9 cellular contexts compared by ENCODE assay signal in the genomic region with DNA sequence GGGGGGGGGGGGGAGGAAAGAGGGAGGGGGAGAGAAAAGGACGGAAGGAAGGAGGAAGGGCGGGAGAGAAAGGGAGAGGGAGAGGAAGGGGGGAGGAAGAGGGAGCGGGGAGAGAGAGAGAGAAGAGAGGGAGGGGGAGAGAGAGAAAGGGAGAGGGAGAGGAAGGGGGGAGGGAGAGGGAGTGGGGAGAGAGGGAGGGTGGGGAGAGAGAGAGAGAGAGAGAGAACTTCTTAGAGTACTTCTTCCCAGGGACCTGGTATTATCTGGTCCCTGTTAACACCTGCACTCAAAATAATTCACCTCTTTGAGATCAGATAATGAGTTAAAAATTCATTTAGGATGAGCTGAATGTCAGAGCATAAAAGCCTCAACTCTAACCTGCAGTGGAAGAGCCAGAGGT. TPM values are rescaled to one million over a fixed set of nuclear protein-coding genes. Genes with fewer than 3 reads are reported as not detected.
A peak's percentile ranks its signal among the peaks of the same experiment; 100 is the strongest.
DNase-seq lines count a peak whose midpoint lies in the region; ATAC-seq and TF ChIP-seq lines count a peak whose summit lies in the region.
"Had no signal": no experiment of that assay in that cellular context is flagged by ENCODE, and none has a peak within 500 bp of the region (broad histone marks: within the 10 kb centered on the region; RNA-seq: fewer than 3 reads in every experiment).

No MANE protein-coding gene starts in this region.

- DNase-seq in T-helper 1 cell (no peak), adrenal gland (no peak), kidney epithelial cell (ENCODE audit: low read depth) (no peak), testis (no peak), NCI-H187 treated with DMSO at 0.1 percent for 48 hours (lab: John Stamatoyannopoulos, UW) (no peak)
- DNase-seq: stimulated activated CD4-positive, alpha-beta T cell treated with anti-CD3 and anti-CD28 coated beads, Interleukin-2, amount 100 ng/mL, for 24 hours had no signal

- H3K27ac ChIP-seq in adrenal gland (peak overlapping the region in 2 of 5 donors; percentile 88 to 90), testis (peak overlapping the region in 1 of 2 donors; percentile 71)

- TF ChIP-seq CTCF in adrenal gland (IDR thresholded peaks at IDR 0.05) (no peak), kidney epithelial cell (IDR thresholded peaks at IDR 0.05; ENCODE audit: insufficient read depth, low read length, poor library complexity, severe bottlenecking) (no peak), testis (IDR thresholded peaks at IDR 0.05) (no peak)

- H3K4me1 ChIP-seq in adrenal gland (replicated peaks in 1 of 2), result peaks cover 9 to 11% of the 10 kb centered on the region in 2 donors
- peaks cover 11% of the 10 kb centered on the region for H3K4me1 ChIP-seq in testis

- intact Hi-C loops in adrenal gland (cut with DNase I), result no loop called here
- intact Hi-C loops in testis (cut with DNase I; ENCODE audit: low total_unique reads), result no loop called here

- peaks cover 24% of the 10 kb centered on the region for H3K4me1 Mint-ChIP-seq in T-helper 1 cell treated with Interleukin-12 subunit alpha and Interleukin-12 subunit beta and Interleukin-4 antibody, amounts not matched to agents 30 μg/mL and 1 μg/mL, for 36 hours (ENCODE audit: low read depth)

- H3K27me3 Mint-ChIP-seq in T-helper 1 cell treated with Interleukin-12 subunit alpha and Interleukin-12 subunit beta and Interleukin-4 antibody, amounts not matched to agents 30 μg/mL and 1 μg/mL, for 36 hours (ENCODE audit: low read depth), result no peaks in the 10 kb centered on the region

- H3K36me3 ChIP-seq in adrenal gland (replicated peaks in 1 of 2), result peaks cover 0 to 36% of the 10 kb centered on the region in 2 donors
- H3K36me3 ChIP-seq in kidney epithelial cell (ENCODE audit: control insufficient read depth, insufficient read depth, low read length), result peaks cover 5% of the 10 kb centered on the region
- peaks cover 4% of the 10 kb centered on the region for H3K36me3 ChIP-seq in testis (ENCODE audit: low read depth, missing control alignments)

- H3K27me3 ChIP-seq in adrenal gland (no peaks in the 10 kb centered on the region), kidney epithelial cell (ENCODE audit: control insufficient read depth, insufficient read depth, low read length) (no peaks in the 10 kb centered on the region), testis (no peaks in the 10 kb centered on the region)

- peak overlapping the region in 3 of 4 donors; percentile 77 to 96 (median 96) for H3K4me3 ChIP-seq in adrenal gland
- H3K4me3 ChIP-seq in kidney epithelial cell (ENCODE audit: low read depth, low read length), result peak overlapping the region; percentile 100
- H3K4me3 ChIP-seq in testis, result peak overlapping the region; percentile 81 to 97

- ATAC-seq in GM19328 (IDR thresholded peaks at IDR 0.05; ENCODE audit: unreplicated experiment) (no peak), GM21515 (IDR thresholded peaks at IDR 0.05; ENCODE audit: unreplicated experiment) (no peak)

- no peaks in the 10 kb centered on the region for H3K9me3 Mint-ChIP-seq in T-helper 1 cell treated with Interleukin-12 subunit alpha and Interleukin-12 subunit beta and Interleukin-4 antibody, amounts not matched to agents 30 μg/mL and 1 μg/mL, for 36 hours

- H3K27ac Mint-ChIP-seq in T-helper 1 cell treated with Interleukin-12 subunit alpha and Interleukin-12 subunit beta and Interleukin-4 antibody, amounts not matched to agents 30 μg/mL and 1 μg/mL, for 36 hours, result peak overlapping the region; percentile 82

- peaks cover 12% of the 10 kb centered on the region for H3K36me3 Mint-ChIP-seq in T-helper 1 cell treated with Interleukin-12 subunit alpha and Interleukin-12 subunit beta and Interleukin-4 antibody, amounts not matched to agents 30 μg/mL and 1 μg/mL, for 36 hours (ENCODE audit: low read depth)

- no peak for TF ChIP-seq POLR2A in adrenal gland (IDR thresholded peaks at IDR 0.05)
- no peak for TF ChIP-seq POLR2A in testis (IDR thresholded peaks at IDR 0.05)

- no peaks in the 10 kb centered on the region for H3K9me3 ChIP-seq in adrenal gland (replicated peaks in 1 of 3)
- H3K9me3 ChIP-seq in testis, result no peaks in the 10 kb centered on the region

- WGBS in adrenal gland, 4 donors, result 0 to 13% (median 7%) methylated on average over 1 to 3 of the region's 3 CpGs
- WGBS in testis, 2 donors, result 0 to 8% methylated on average over 2 to 3 of the region's 3 CpGs

- peak overlapping the region; percentile 92 for H3K4me3 Mint-ChIP-seq in T-helper 1 cell treated with Interleukin-12 subunit alpha and Interleukin-12 subunit beta and Interleukin-4 antibody, amounts not matched to agents 30 μg/mL and 1 μg/mL, for 36 hours

RNA-seq across cellular contexts. Expression of a gene that starts 1.1 kb away (rescaled TPM):
- total RNA-seq in adrenal gland (100 to 1,000 TPM in 3 of 8 donors, 10 to 100 TPM in 5; 76.2 to 166 (median 96.0) TPM), kidney epithelial cell (167 and 175 TPM in 2 replicates), testis (100 to 1,000 TPM; 112 to 122 TPM)
- polyA plus RNA-seq in adrenal gland (100 to 1,000 TPM in 1 of 3 donors, 10 to 100 TPM in 2; 61.0 to 146 (median 70.8) TPM), testis (ENCODE audit: insufficient read depth, low read depth, low replicate concordance) (125 TPM)

RNA-seq across cellular contexts. Expression of a gene that starts 27.1 kb away (rescaled TPM):
- total RNA-seq in adrenal gland (under 1 TPM in 2 of 8 donors, not detected in 6; 0.70 to 0.97 TPM), kidney epithelial cell (not detected in 2 replicates), testis (under 1 TPM; 0.50 to 0.87 TPM)
- polyA plus RNA-seq in adrenal gland (1 to 10 TPM in 2 of 3 donors, not detected in 1; 1.1 to 2.2 TPM), testis (ENCODE audit: insufficient read depth, low read depth, low replicate concordance) (1.0 TPM)
